In genomic region chr1:204418174-204419063, GRCh38 we compare ENCODE assay signal across 8 cellular contexts.
DNase-seq lines count a peak whose midpoint lies in the region; ATAC-seq and TF ChIP-seq lines count a peak whose summit lies in the region.

No MANE protein-coding gene starts in this region.

- TF ChIP-seq CTCF in nephron progenitor cell (IDR thresholded peaks at IDR 0.05) = no peak

- H3K9me3 Mint-ChIP-seq in central memory CD8-positive, alpha-beta T cell = no peaks in the 10 kb centered on the region
- no peaks in the 10 kb centered on the region for H3K9me3 Mint-ChIP-seq in nephron progenitor cell

- H3K36me3 Mint-ChIP-seq in central memory CD8-positive, alpha-beta T cell (ENCODE audit: insufficient read depth) = peaks cover 8% of the 10 kb centered on the region
- peaks cover 32% of the 10 kb centered on the region for H3K36me3 Mint-ChIP-seq in nephron progenitor cell (ENCODE audit: low read depth)

- ATAC-seq in HG03460 (IDR thresholded peaks at IDR 0.05; ENCODE audit: unreplicated experiment) = peak; percentile 50
- peak; percentile 58 for ATAC-seq in central memory CD8-positive, alpha-beta T cell (replicated peaks; ENCODE audit: extremely low read depth, poor library complexity, severe bottlenecking)
- ATAC-seq in HG02623 (IDR thresholded peaks at IDR 0.05; ENCODE audit: unreplicated experiment) = no peak
- no peak for ATAC-seq in HG02870 (IDR thresholded peaks at IDR 0.05; ENCODE audit: unreplicated experiment)

- DNase-seq in DMS79 (lab: John Stamatoyannopoulos, UW) (peak; percentile 31), nephron progenitor cell (no peak), NCI-H187 treated with DMSO at 0.1 percent for 48 hours (lab: John Stamatoyannopoulos, UW) (no peak)
- no peak for DNase-seq in central memory CD8-positive, alpha-beta T cell (ENCODE audit: low spot score in 2 of 2)
- DNase-seq in stimulated activated CD4-positive, alpha-beta T cell treated with anti-CD3 and anti-CD28 coated beads, Interleukin-12 subunit alpha, Interleukin-12 subunit beta, amount 100 ng/mL, for 4 hours = no peak

- H3K27me3 Mint-ChIP-seq in central memory CD8-positive, alpha-beta T cell = no peaks in the 10 kb centered on the region
- H3K27me3 Mint-ChIP-seq in nephron progenitor cell (ENCODE audit: low read depth, poor library complexity) = no peaks in the 10 kb centered on the region

- peak overlapping the region; percentile 12 for H3K27ac Mint-ChIP-seq in central memory CD8-positive, alpha-beta T cell (ENCODE audit: low read depth)
- H3K27ac Mint-ChIP-seq in nephron progenitor cell = peak overlapping the region; percentile 3

- H3K4me1 Mint-ChIP-seq in central memory CD8-positive, alpha-beta T cell = peaks cover 14% of the 10 kb centered on the region
- peaks cover 36% of the 10 kb centered on the region for H3K4me1 Mint-ChIP-seq in nephron progenitor cell

- H3K4me3 Mint-ChIP-seq in central memory CD8-positive, alpha-beta T cell = no peak overlapping the region
- no peak overlapping the region for H3K4me3 Mint-ChIP-seq in nephron progenitor cell

Comparison
In these comparisons a context has a peak if more than half of its experiments do, and no peak if none do; other contexts are left out.
1. ATAC-seq: peak in HG03460 (single experiment) and central memory CD8-positive, alpha-beta T cell (single experiment); none in HG02623 (single experiment) and HG02870 (single experiment).